Comparison of ENCODE assay signal across 8 cellular contexts in the genomic region with DNA sequence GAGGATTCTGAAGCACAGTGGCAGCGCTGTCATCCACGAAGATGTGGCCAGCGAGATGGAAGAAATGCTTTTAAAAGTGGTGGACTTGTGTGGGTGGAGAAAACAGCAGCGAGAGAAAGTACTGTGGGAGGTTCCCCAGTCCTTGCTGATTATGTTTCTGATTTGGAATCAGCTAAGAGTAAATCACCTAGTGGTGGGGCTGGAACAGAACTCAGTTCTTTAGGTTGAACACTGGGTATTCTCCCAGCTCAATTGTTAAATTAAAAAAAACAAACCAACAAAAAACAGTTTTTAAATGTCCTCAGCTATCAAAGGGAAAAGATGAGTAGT. TPM values are rescaled to one million over a fixed set of nuclear protein-coding genes. Genes with fewer than 3 reads are reported as not detected.
DNase-seq lines count a peak whose midpoint lies in the region; ATAC-seq, FAIRE-seq and TF ChIP-seq lines count a peak whose summit lies in the region.

No MANE protein-coding gene starts in this region.

- TF ChIP-seq POLR2A in gastroesophageal sphincter (IDR thresholded peaks at IDR 0.05) = no peak

- peak overlapping the region; percentile 7; the same call in 1 of the 2 replicates for H3K27ac Mint-ChIP-seq in WTC11

- H3K27ac ChIP-seq in gastroesophageal sphincter (peak overlapping the region; percentile 66 to 90 (median 86)), rectal smooth muscle tissue (ENCODE audit: low read depth, low read length) (peak overlapping the region; percentile 84)

- peaks cover 10% of the 10 kb centered on the region for H3K4me1 Mint-ChIP-seq in WTC11

- no peaks in the 10 kb centered on the region for H3K9me3 Mint-ChIP-seq in WTC11

- peak overlapping the region; percentile 84 for H3K9ac ChIP-seq in rectal smooth muscle tissue (ENCODE audit: low read length)

- POLR2A ChIA-PET in WTC11 (lab: Charles Lee) = no interaction called here

- peak overlapping the region; percentile 94 for H3K4me3 Mint-ChIP-seq in WTC11

- FAIRE-seq in GM19239 (lab: Jason Lieb, UNC) = peak; percentile 4

- ATAC-seq in HG03354 (IDR thresholded peaks at IDR 0.05; ENCODE audit: poor library complexity, severe bottlenecking, unreplicated experiment) (peak; percentile 41), WTC11 (peak; percentile 12), gastroesophageal sphincter (peak; percentile 3)

- H3K36me3 ChIP-seq in gastroesophageal sphincter (peaks cover 0 to 20% of the 10 kb centered on the region in 2 donors), rectal smooth muscle tissue (ENCODE audit: control insufficient read depth, insufficient read depth, low read length) (no peaks in the 10 kb centered on the region)

- H3K4me1 ChIP-seq in gastroesophageal sphincter (peaks cover 9 to 47% (median 13%) of the 10 kb centered on the region in 3 donors), rectal smooth muscle tissue (ENCODE audit: control insufficient read depth, insufficient read depth, low read length) (peaks cover 10% of the 10 kb centered on the region)

- 0% methylated on average over 4 of the region's 4 CpGs for WGBS in gastroesophageal sphincter (ENCODE audit: low coverage in 1 of 2), 2 donors

- H3K27me3 ChIP-seq in gastroesophageal sphincter (peaks cover 17% of the 10 kb centered on the region), rectal smooth muscle tissue (ENCODE audit: control insufficient read depth, insufficient read depth, low read length) (no peaks in the 10 kb centered on the region)

- H3K4me3 ChIP-seq in gastroesophageal sphincter = peak overlapping the region; percentile 65 to 95
- H3K4me3 ChIP-seq in rectal smooth muscle tissue (ENCODE audit: low read length) = peak overlapping the region; percentile 95

- peaks cover 37% of the 10 kb centered on the region for H3K27me3 Mint-ChIP-seq in WTC11 (ENCODE audit: low read depth)

- CTCF ChIA-PET in WTC11 (lab: Charles Lee) = interaction anchor here (0.5 to 0.6 kb wide), 2 partner anchors 92 to 624 kb away, joined by 3 read pairs; no protein-coding TSS in a partner anchor

- no peak for TF ChIP-seq EP300 in gastroesophageal sphincter (IDR thresholded peaks at IDR 0.05)

- peak; percentile 38 for DNase-seq in CD1c-positive myeloid dendritic cell (ENCODE audit: extremely low spot score)
- no peak for DNase-seq in GM19239 (ENCODE audit: insufficient read length, low spot score)
- no peak for DNase-seq in WTC11 (ENCODE audit: low spot score)
- DNase-seq in NCI-H2171 treated with DMSO at 0.1 percent for 48 hours (lab: John Stamatoyannopoulos, UW) = no peak
- no peak for DNase-seq in T-helper 9 cell

- TF ChIP-seq CTCF in WTC11 (IDR thresholded peaks at IDR 0.05) (no peak), gastroesophageal sphincter (IDR thresholded peaks at IDR 0.05) (peak in 3 of 4 experiments; percentile 24 to 36 (median 29))

- H3K9me3 ChIP-seq in gastroesophageal sphincter = no peaks in the 10 kb centered on the region

- H3K36me3 Mint-ChIP-seq in WTC11 = peaks cover 15% of the 10 kb centered on the region; the same call in 1 of the 2 replicates

TF ChIP-seq in WTC11, 78 proteins besides CTCF, POLR2A, EP300 and RAD21:
- TF ChIP-seq GRHL2 (CRISPR knock-in tag; IDR thresholded peaks at IDR 0.05; ENCODE audit: insufficient replicate concordance, severe bottlenecking) (no peak), ESRRA (CRISPR knock-in tag; IDR thresholded peaks at IDR 0.05; ENCODE audit: borderline replicate concordance) (no peak), SMAD4 (CRISPR knock-in tag; IDR thresholded peaks at IDR 0.05) (no peak), IRF2 (CRISPR knock-in tag; IDR thresholded peaks at IDR 0.05; ENCODE audit: borderline replicate concordance, low read depth) (no peak), ZNF416 (CRISPR knock-in tag; IDR thresholded peaks at IDR 0.05) (no peak), TEAD4 (CRISPR knock-in tag; IDR thresholded peaks at IDR 0.05) (no peak), TCF7 (CRISPR knock-in tag; IDR thresholded peaks at IDR 0.05; ENCODE audit: low read depth) (no peak), ZNF232 (CRISPR knock-in tag; IDR thresholded peaks at IDR 0.05) (no peak)
- TF ChIP-seq, protein P1, sequence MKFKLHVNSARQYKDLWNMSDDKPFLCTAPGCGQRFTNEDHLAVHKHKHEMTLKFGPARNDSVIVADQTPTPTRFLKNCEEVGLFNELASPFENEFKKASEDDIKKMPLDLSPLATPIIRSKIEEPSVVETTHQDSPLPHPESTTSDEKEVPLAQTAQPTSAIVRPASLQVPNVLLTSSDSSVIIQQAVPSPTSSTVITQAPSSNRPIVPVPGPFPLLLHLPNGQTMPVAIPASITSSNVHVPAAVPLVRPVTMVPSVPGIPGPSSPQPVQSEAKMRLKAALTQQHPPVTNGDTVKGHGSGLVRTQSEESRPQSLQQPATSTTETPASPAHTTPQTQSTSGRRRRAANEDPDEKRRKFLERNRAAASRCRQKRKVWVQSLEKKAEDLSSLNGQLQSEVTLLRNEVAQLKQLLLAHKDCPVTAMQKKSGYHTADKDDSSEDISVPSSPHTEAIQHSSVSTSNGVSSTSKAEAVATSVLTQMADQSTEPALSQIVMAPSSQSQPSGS (CRISPR knock-in tag; IDR thresholded peaks at IDR 0.05; ENCODE audit: borderline replicate concordance, low read depth) = no peak
- TF ChIP-seq, protein P2, sequence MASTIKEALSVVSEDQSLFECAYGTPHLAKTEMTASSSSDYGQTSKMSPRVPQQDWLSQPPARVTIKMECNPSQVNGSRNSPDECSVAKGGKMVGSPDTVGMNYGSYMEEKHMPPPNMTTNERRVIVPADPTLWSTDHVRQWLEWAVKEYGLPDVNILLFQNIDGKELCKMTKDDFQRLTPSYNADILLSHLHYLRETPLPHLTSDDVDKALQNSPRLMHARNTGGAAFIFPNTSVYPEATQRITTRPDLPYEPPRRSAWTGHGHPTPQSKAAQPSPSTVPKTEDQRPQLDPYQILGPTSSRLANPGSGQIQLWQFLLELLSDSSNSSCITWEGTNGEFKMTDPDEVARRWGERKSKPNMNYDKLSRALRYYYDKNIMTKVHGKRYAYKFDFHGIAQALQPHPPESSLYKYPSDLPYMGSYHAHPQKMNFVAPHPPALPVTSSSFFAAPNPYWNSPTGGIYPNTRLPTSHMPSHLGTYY (CRISPR knock-in tag; IDR thresholded peaks at IDR 0.05) = no peak

RNA-seq across cellular contexts. Expression of a gene that starts 0.5 kb away (rescaled TPM):
- 42.9 to 50.8 TPM (median 47.3 TPM) in 3 replicates for total RNA-seq in WTC11 (2021)
- total RNA-seq in gastroesophageal sphincter = 10 to 100 TPM; 17.8 to 25.6 (median 22.7) TPM
